ENCODE assay signal across 1 cellular context in the genomic region with DNA sequence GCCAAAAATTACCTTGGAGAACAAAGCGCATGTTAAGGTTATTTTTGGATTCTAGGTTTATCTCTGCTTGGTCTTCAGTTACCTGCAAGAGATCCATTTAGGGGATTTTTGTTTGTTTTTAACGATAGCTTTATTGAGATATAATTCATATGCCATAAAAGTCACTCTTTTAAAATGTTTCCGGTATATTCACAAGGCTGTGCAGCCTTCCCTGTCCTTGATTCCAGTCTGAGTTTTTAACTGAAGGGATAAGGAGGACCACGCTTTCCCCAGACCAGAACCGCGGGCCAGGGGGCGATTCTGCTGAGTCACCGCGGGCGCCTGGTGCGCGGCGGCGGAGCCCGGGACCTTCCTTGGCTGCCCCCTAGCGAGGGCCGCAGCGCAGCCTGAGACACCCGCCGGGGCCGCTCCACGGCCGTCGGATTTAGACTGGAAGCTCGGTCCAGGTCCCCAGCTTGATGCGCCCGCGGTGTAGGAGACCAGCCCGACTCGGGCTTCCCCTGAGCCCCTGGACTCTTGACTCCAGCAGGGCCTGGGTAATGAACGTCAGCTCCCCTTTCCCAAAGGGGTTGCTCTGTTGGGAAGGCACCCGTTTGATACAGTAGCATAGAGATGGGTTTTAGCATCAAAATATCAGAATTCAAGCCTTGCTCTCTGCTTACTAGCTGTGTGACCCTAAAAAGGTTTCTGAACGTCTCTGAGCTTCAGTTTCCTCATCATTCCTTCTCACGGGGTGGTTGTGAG.
TF ChIP-seq lines count a peak whose summit lies in the region.

No MANE protein-coding gene starts in this region.

TF ChIP-seq in K562, 482 proteins besides CTCF, POLR2A, EP300 and RAD21 (continued from another document and continues in another):
- TF ChIP-seq ZNF609 (CRISPR knock-in tag; IDR thresholded peaks at IDR 0.05; ENCODE audit: borderline replicate concordance) (no peak), MXI1 (IDR thresholded peaks at IDR 0.05; ENCODE audit: low read depth, low read length) (no peak), HES1 (IDR thresholded peaks at IDR 0.05; ENCODE audit: low read depth) (no peak), RCOR1 (IDR thresholded peaks at IDR 0.05; ENCODE audit: borderline replicate concordance in 1 of 2, low read depth in 2 of 2, low read length in 2 of 2) (peak in 1 of 2 experiments; percentile 72; a peak in 2 of 4 replicates), ELF2 (CRISPR knock-in tag; IDR thresholded peaks at IDR 0.05) (no peak), GTF3C2 (IDR thresholded peaks at IDR 0.05; ENCODE audit: borderline replicate concordance, extremely low read depth, insufficient read length) (no peak), BMI1 (IDR thresholded peaks at IDR 0.05; ENCODE audit: low read length) (no peak), ZNF165 (CRISPR knock-in tag; IDR thresholded peaks at IDR 0.05; ENCODE audit: borderline replicate concordance) (no peak), HNRNPLL (IDR thresholded peaks at IDR 0.05; ENCODE audit: low read depth, low read length, poor library complexity, severe bottlenecking) (no peak), SNRNP70 (optimal IDR thresholded peaks at IDR 0.05; ENCODE audit: low read depth, low read length) (no peak), GATAD2B (IDR thresholded peaks at IDR 0.05; ENCODE audit: borderline replicate concordance) (no peak), ZKSCAN3 (CRISPR knock-in tag; IDR thresholded peaks at IDR 0.05) (no peak), CBX8 (IDR thresholded peaks at IDR 0.05; ENCODE audit: borderline replicate concordance, extremely low read depth, low read depth, low read length, poor library complexity, severe bottlenecking) (no peak), NBN (IDR thresholded peaks at IDR 0.05; ENCODE audit: low read depth) (no peak), TEAD1 (CRISPR knock-in tag; IDR thresholded peaks at IDR 0.05) (peak in 1 of 2 experiments; percentile 40; a peak in 1 of 4 replicates), NR2F6 (CRISPR knock-in tag; IDR thresholded peaks at IDR 0.05) (no peak), USF1 (CRISPR knock-in tag; IDR thresholded peaks at IDR 0.05) (no peak), TAL1 (IDR thresholded peaks at IDR 0.05) (no peak), PCBP2 (IDR thresholded peaks at IDR 0.05; ENCODE audit: low read depth, low read length, poor library complexity, severe bottlenecking) (no peak), BCL6 (CRISPR knock-in tag; IDR thresholded peaks at IDR 0.05) (no peak), BRD4 (IDR thresholded peaks at IDR 0.05) (no peak), MCM2 (IDR thresholded peaks at IDR 0.05; ENCODE audit: low read depth) (no peak), NFE2L1 (tag; IDR thresholded peaks at IDR 0.05; ENCODE audit: borderline replicate concordance, low read depth) (peak; percentile 86), MEIS2 (IDR thresholded peaks at IDR 0.05; ENCODE audit: partially characterized antibody) (no peak), RREB1 (CRISPR knock-in tag; IDR thresholded peaks at IDR 0.05) (no peak)
- TF ChIP-seq, protein P1, sequence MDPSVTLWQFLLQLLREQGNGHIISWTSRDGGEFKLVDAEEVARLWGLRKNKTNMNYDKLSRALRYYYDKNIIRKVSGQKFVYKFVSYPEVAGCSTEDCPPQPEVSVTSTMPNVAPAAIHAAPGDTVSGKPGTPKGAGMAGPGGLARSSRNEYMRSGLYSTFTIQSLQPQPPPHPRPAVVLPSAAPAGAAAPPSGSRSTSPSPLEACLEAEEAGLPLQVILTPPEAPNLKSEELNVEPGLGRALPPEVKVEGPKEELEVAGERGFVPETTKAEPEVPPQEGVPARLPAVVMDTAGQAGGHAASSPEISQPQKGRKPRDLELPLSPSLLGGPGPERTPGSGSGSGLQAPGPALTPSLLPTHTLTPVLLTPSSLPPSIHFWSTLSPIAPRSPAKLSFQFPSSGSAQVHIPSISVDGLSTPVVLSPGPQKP (CRISPR knock-in tag; IDR thresholded peaks at IDR 0.05): no peak
- TF ChIP-seq, protein P2, sequence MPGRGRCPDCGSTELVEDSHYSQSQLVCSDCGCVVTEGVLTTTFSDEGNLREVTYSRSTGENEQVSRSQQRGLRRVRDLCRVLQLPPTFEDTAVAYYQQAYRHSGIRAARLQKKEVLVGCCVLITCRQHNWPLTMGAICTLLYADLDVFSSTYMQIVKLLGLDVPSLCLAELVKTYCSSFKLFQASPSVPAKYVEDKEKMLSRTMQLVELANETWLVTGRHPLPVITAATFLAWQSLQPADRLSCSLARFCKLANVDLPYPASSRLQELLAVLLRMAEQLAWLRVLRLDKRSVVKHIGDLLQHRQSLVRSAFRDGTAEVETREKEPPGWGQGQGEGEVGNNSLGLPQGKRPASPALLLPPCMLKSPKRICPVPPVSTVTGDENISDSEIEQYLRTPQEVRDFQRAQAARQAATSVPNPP (IDR thresholded peaks at IDR 0.05; ENCODE audit: borderline replicate concordance, insufficient read depth, insufficient read length): no peak
- TF ChIP-seq, protein P3, sequence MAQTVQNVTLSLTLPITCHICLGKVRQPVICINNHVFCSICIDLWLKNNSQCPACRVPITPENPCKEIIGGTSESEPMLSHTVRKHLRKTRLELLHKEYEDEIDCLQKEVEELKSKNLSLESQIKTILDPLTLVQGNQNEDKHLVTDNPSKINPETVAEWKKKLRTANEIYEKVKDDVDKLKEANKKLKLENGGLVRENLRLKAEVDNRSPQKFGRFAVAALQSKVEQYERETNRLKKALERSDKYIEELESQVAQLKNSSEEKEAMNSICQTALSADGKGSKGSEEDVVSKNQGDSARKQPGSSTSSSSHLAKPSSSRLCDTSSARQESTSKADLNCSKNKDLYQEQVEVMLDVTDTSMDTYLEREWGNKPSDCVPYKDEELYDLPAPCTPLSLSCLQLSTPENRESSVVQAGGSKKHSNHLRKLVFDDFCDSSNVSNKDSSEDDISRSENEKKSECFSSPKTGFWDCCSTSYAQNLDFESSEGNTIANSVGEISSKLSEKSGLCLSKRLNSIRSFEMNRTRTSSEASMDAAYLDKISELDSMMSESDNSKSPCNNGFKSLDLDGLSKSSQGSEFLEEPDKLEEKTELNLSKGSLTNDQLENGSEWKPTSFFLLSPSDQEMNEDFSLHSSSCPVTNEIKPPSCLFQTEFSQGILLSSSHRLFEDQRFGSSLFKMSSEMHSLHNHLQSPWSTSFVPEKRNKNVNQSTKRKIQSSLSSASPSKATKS (CRISPR knock-in tag; IDR thresholded peaks at IDR 0.05): no peak
- TF ChIP-seq, protein P4, sequence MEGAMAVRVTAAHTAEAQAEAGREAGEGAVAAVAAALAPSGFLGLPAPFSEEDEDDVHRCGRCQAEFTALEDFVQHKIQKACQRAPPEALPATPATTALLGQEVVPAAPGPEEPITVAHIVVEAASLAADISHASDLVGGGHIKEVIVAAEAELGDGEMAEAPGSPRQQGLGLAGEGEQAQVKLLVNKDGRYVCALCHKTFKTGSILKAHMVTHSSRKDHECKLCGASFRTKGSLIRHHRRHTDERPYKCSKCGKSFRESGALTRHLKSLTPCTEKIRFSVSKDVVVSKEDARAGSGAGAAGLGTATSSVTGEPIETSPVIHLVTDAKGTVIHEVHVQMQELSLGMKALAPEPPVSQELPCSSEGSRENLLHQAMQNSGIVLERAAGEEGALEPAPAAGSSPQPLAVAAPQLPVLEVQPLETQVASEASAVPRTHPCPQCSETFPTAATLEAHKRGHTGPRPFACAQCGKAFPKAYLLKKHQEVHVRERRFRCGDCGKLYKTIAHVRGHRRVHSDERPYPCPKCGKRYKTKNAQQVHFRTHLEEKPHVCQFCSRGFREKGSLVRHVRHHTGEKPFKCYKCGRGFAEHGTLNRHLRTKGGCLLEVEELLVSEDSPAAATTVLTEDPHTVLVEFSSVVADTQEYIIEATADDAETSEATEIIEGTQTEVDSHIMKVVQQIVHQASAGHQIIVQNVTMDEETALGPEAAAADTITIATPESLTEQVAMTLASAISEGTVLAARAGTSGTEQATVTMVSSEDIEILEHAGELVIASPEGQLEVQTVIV (CRISPR knock-in tag; IDR thresholded peaks at IDR 0.05; ENCODE audit: borderline replicate concordance): no peak
